Comparison of ENCODE assay signal across 8 cellular contexts in genomic region chr6:2765166-2765895, GRCh38. TPM values are rescaled to one million over a fixed set of nuclear protein-coding genes. Genes with fewer than 3 reads are reported as not detected.
DNase-seq lines count a peak whose midpoint lies in the region; ATAC-seq and TF ChIP-seq lines count a peak whose summit lies in the region.

Gene WRNIP1, plus strand, starts transcription at chr6:2765393. Its CDS starts 230 bp downstream, at chr6:2765623.

- 0% methylated on average over 13 to 104 of the region's 104 CpGs for WGBS in endodermal cell (ENCODE audit: insufficient coverage in 1 of 2, insufficient read length in 1 of 2), 2 experiments
- 0 to 1% methylated on average over 75 to 82 of the region's 104 CpGs for WGBS in mesodermal cell (ENCODE audit: insufficient coverage in 2 of 2), 2 experiments

- H3K9me3 ChIP-seq in HUES48 (ENCODE audit: control insufficient read depth, insufficient read depth, low read length) (no peaks in the 10 kb centered on the region), NT2/D1 (ENCODE audit: insufficient read depth, low read length) (peaks cover 7% of the 10 kb centered on the region; the same call in 1 of the 2 replicates), endodermal cell (ENCODE audit: control insufficient read depth, low read length) (no peaks in the 10 kb centered on the region), mesodermal cell (ENCODE audit: control insufficient read depth, low read length) (peaks cover 2% of the 10 kb centered on the region)

- H3K36me3 ChIP-seq in HUES48 (ENCODE audit: control insufficient read depth, insufficient read depth, low read length) (peaks cover 9% of the 10 kb centered on the region; the same call in 1 of the 2 replicates), NT2/D1 (ENCODE audit: insufficient read depth, insufficient read length, low read length) (peaks cover 18% of the 10 kb centered on the region), endodermal cell (ENCODE audit: control insufficient read depth, insufficient read depth, low read length) (peaks cover 9% of the 10 kb centered on the region), mesodermal cell (ENCODE audit: control insufficient read depth, insufficient read depth, low read length) (peaks cover 7% of the 10 kb centered on the region)

- peak within 1 kb of the TSS; percentile 85 for H3K4me3 Mint-ChIP-seq in endodermal cell

- peak within 1 kb of the TSS; percentile 78 for H3K9ac ChIP-seq in HUES48 (ENCODE audit: low read depth, low read length)
- H3K9ac ChIP-seq in NT2/D1 (ENCODE audit: insufficient read length, low read depth) = peak within 1 kb of the TSS; percentile 92
- H3K9ac ChIP-seq in endodermal cell (ENCODE audit: extremely low read depth, low read length, poor library complexity, severe bottlenecking) = peak within 1 kb of the TSS; percentile 77

- H3K27ac Mint-ChIP-seq in endodermal cell = peak within 1 kb of the TSS; percentile 95

- H3K27me3 ChIP-seq in HUES48 (ENCODE audit: control insufficient read depth, insufficient read depth, low read length) (no peaks in the 10 kb centered on the region), NT2/D1 (ENCODE audit: insufficient read depth, insufficient read length) (no peaks in the 10 kb centered on the region), endodermal cell (ENCODE audit: control insufficient read depth, insufficient read depth, low read length, poor library complexity, severe bottlenecking) (no peaks in the 10 kb centered on the region)

- peaks cover 32% of the 10 kb centered on the region for H3K4me1 ChIP-seq in HUES48 (ENCODE audit: control insufficient read depth, insufficient read depth, low read length)
- peaks cover 2% of the 10 kb centered on the region for H3K4me1 ChIP-seq in NT2/D1 (ENCODE audit: insufficient read depth, insufficient read length)
- H3K4me1 ChIP-seq in endodermal cell (ENCODE audit: control insufficient read depth, insufficient read depth, low read length) = peaks cover 4% of the 10 kb centered on the region
- peaks cover 3% of the 10 kb centered on the region for H3K4me1 ChIP-seq in mesodermal cell (ENCODE audit: control insufficient read depth, insufficient read depth, low read length, poor library complexity, severe bottlenecking)

- H3K27ac ChIP-seq in HUES48 (ENCODE audit: low read depth, low read length) (peak within 1 kb of the TSS; percentile 68), endodermal cell (ENCODE audit: low read depth, low read length) (peak within 1 kb of the TSS; percentile 79), mesodermal cell (ENCODE audit: low read depth, low read length, severe bottlenecking) (peak within 1 kb of the TSS; percentile 90)

- H3K27me3 Mint-ChIP-seq in endodermal cell (ENCODE audit: insufficient read depth) = no peaks in the 10 kb centered on the region

- DNase-seq in COR-L47 (lab: John Stamatoyannopoulos, UW) (peak; percentile 99), NT2/D1 (ENCODE audit: low read depth, low spot score) (peak; percentile 95), endodermal cell (peak; percentile 99)
- peak; percentile 95 for DNase-seq in activated CD8-positive, alpha-beta memory T cell treated with anti-CD3 and anti-CD28 coated beads, Interleukin-2, amount 50 U/mL, for 1 hour (ENCODE audit: extremely low read depth)
- peak; percentile 96 to 97 for DNase-seq in stimulated activated CD8-positive, alpha-beta memory T cell treated with anti-CD3 and anti-CD28 coated beads, Interleukin-15, amount 100 ng/mL, for 4 hours (ENCODE audit: low read depth in 2 of 2)

- ATAC-seq in GM21390 (IDR thresholded peaks at IDR 0.05; ENCODE audit: unreplicated experiment) = peak; percentile 85

- peaks cover 27% of the 10 kb centered on the region for H3K4me1 Mint-ChIP-seq in endodermal cell

- H3K9me3 Mint-ChIP-seq in endodermal cell = no peaks in the 10 kb centered on the region

- H3K4me3 ChIP-seq in HUES48 (ENCODE audit: low read depth, low read length) = peak within 1 kb of the TSS; percentile 84
- peak within 1 kb of the TSS; percentile 83 for H3K4me3 ChIP-seq in NT2/D1 (ENCODE audit: insufficient read length, low read depth)
- peak within 1 kb of the TSS; percentile 93 for H3K4me3 ChIP-seq in endodermal cell (ENCODE audit: low read length)
- peak within 1 kb of the TSS; percentile 96 for H3K4me3 ChIP-seq in mesodermal cell (ENCODE audit: extremely low read depth, insufficient read depth, low read length, poor library complexity, severe bottlenecking)

- TF ChIP-seq CTCF in endodermal cell (conservative IDR thresholded peaks at IDR 0.05) = peak; percentile 79

- peaks cover 2% of the 10 kb centered on the region for H3K36me3 Mint-ChIP-seq in endodermal cell (ENCODE audit: low read depth)

RNA-seq across cellular contexts. Expression of gene WRNIP1, which starts in this region (rescaled TPM):
- total RNA-seq in endodermal cell = 10 to 100 TPM; 30.8 to 33.2 TPM
- 29.7 TPM for polyA plus RNA-seq in endodermal cell (2013, experiment 1 of 2)
- 28.8 TPM for polyA plus RNA-seq in endodermal cell (2013, experiment 2 of 2)
- polyA plus RNA-seq in mesodermal cell (2013, experiment 1 of 2) = 34.2 TPM
- 31.3 TPM for polyA plus RNA-seq in mesodermal cell (2013, experiment 2 of 2)

Comparison
In these comparisons a context has a peak if more than half of its experiments do, and no peak if none do; other contexts are left out.
1. Peak in every context shown above with its lines: DNase-seq, ATAC-seq, H3K4me3 ChIP-seq and H3K27ac ChIP-seq.